9 cellular contexts compared by ENCODE assay signal in the genomic region with DNA sequence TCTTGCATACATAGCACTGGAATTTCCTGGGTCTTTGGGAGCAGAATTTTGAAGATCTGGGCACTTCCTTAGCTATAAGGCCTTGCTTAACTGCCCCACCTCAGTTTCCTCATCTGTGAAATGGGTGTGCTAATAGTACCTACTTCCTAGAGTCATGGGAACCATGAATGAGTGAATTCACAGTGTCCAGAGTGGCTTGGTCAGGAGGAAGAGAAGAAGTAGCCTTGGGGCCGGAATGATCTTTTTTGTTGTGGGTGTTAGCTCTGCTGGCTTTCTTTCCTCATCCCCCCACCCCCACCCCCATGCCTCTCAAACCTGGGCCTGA. TPM values are rescaled to one million over a fixed set of nuclear protein-coding genes. Genes with fewer than 3 reads are reported as not detected.
DNase-seq lines count a peak whose midpoint lies in the region; ATAC-seq, FAIRE-seq and TF ChIP-seq lines count a peak whose summit lies in the region.
"Had no signal": no experiment of that assay in that cellular context is flagged by ENCODE, and none has a peak within 500 bp of the region (broad histone marks: within the 10 kb centered on the region; RNA-seq: fewer than 3 reads in every experiment).

No MANE protein-coding gene starts in this region.

- DNase-seq in A549 (ENCODE audit: low read depth in 1 of 2, low spot score in 1 of 2) (no peak), lung (ENCODE audit: low spot score) (no peak), NCI-H1092 treated with DMSO at 0.1 percent for 48 hours (lab: John Stamatoyannopoulos, UW) (no peak), glomerular visceral epithelial cell (ENCODE audit: extremely low spot score) (no peak)
- no peak for DNase-seq in activated naive CD8-positive, alpha-beta T cell treated with anti-CD3 and anti-CD28 coated beads for 36 hours
- no peak for DNase-seq in stimulated activated CD4-positive, alpha-beta T cell treated with anti-CD3 and anti-CD28 coated beads, Interleukin-2, amount 100 ng/mL, for 24 hours

- peak overlapping the region; percentile 93 for H3K27ac Mint-ChIP-seq in activated naive CD8-positive, alpha-beta T cell treated with anti-CD3 and anti-CD28 coated beads for 36 hours
- H3K27ac Mint-ChIP-seq: mesothelial cell of epicardium had no signal

- no peak for TF ChIP-seq POLR2A in A549 (IDR thresholded peaks at IDR 0.05; ENCODE audit: low read length)

- no peaks in the 10 kb centered on the region for H3K36me3 ChIP-seq in lung (ENCODE audit: control insufficient read depth in 2 of 2, insufficient read depth in 2 of 2, low read length in 2 of 2)

- H3K4me1 Mint-ChIP-seq in activated naive CD8-positive, alpha-beta T cell treated with anti-CD3 and anti-CD28 coated beads for 36 hours: peaks cover 64% of the 10 kb centered on the region

- no peak overlapping the region for H3K27ac ChIP-seq in A549
- peak overlapping the region; percentile 34 to 90 for H3K27ac ChIP-seq in lung (ENCODE audit: low read depth in 1 of 2, low read length in 1 of 2)

- no peaks in the 10 kb centered on the region for H3K27me3 ChIP-seq in lung (ENCODE audit: control insufficient read depth, insufficient read depth)

- TF ChIP-seq RAD21 in A549 (conservative IDR thresholded peaks at IDR 0.05 in 1 of 2, IDR thresholded peaks at IDR 0.05 in 1 of 2): no peak

- no peaks in the 10 kb centered on the region for H3K9me3 ChIP-seq in A549
- H3K9me3 ChIP-seq in lung (ENCODE audit: control insufficient read depth in 2 of 2, insufficient read depth in 1 of 2, low read length in 1 of 2): no peaks in the 10 kb centered on the region

- POLR2A ChIA-PET in A549 (lab: Yijun Ruan, JAX): interaction anchor here (0.8 kb wide), 1 partner anchor 278 kb away, joined by 3 read pairs; the partner anchor contains the start of genes ACAD10 and BRAP

- H3K4me2 ChIP-seq in A549: no peak overlapping the region

- TF ChIP-seq CTCF in A549 (IDR thresholded peaks at IDR 0.05) (no peak), GM12875 (IDR thresholded peaks at IDR 0.05; ENCODE audit: borderline replicate concordance, insufficient read depth, low read depth, low read length) (no peak), lung (IDR thresholded peaks at IDR 0.05; ENCODE audit: control extremely low read depth, extremely low read depth) (no peak)

- CTCF ChIA-PET in A549 (lab: Yijun Ruan, JAX): interaction anchor here (8.6 kb wide), 1 partner anchor 11 kb away, joined by 103 read pairs; no protein-coding TSS in a partner anchor

- H3K4me3 Mint-ChIP-seq in activated naive CD8-positive, alpha-beta T cell treated with anti-CD3 and anti-CD28 coated beads for 36 hours: peak overlapping the region; percentile 97
- H3K4me3 Mint-ChIP-seq: mesothelial cell of epicardium had no signal

- no peaks in the 10 kb centered on the region for H3K27me3 Mint-ChIP-seq in activated naive CD8-positive, alpha-beta T cell treated with anti-CD3 and anti-CD28 coated beads for 36 hours

- no peak for TF ChIP-seq EP300 in A549 (IDR thresholded peaks at IDR 0.05)

- H3K4me1 ChIP-seq in A549 (peaks cover 34% of the 10 kb centered on the region), lung (ENCODE audit: control insufficient read depth in 2 of 2, insufficient read depth in 2 of 2, low read length in 2 of 2) (peaks cover 25 to 36% of the 10 kb centered on the region in 2 donors)

- no peak overlapping the region for H3K4me3 ChIP-seq in A549
- H3K4me3 ChIP-seq in GM12875 (ENCODE audit: low read depth, low read length): peak overlapping the region; percentile 95
- H3K4me3 ChIP-seq in lung: peak overlapping the region; percentile 95

- ATAC-seq in A549 (no peak), lung (ENCODE audit: insufficient read depth, low FRiP score) (no peak), HG03025 (IDR thresholded peaks at IDR 0.05; ENCODE audit: low FRiP score, unreplicated experiment) (no peak)

- 95% methylated on average over 1 of the region's 1 CpG for WGBS in A549 (ENCODE audit: missing lambda C conversion rate)
- WGBS in lung, 2 donors: 65 to 70% methylated on average over 1 of the region's 1 CpG

- peaks cover 41% of the 10 kb centered on the region for H3K36me3 Mint-ChIP-seq in activated naive CD8-positive, alpha-beta T cell treated with anti-CD3 and anti-CD28 coated beads for 36 hours
- H3K36me3 Mint-ChIP-seq: mesothelial cell of epicardium had no signal

- no peaks in the 10 kb centered on the region for H3K9me3 Mint-ChIP-seq in activated naive CD8-positive, alpha-beta T cell treated with anti-CD3 and anti-CD28 coated beads for 36 hours
- H3K9me3 Mint-ChIP-seq: mesothelial cell of epicardium had no signal

- FAIRE-seq in A549 (lab: Jason Lieb, UNC): no peak

TF ChIP-seq in A549, 52 proteins besides CTCF, POLR2A, EP300 and RAD21:
- TF ChIP-seq KDM1A (IDR thresholded peaks at IDR 0.05; ENCODE audit: low read depth) (peak; percentile 94), HDAC2 (IDR thresholded peaks at IDR 0.05) (peak; percentile 86; the same call in 1 of the 2 replicates), HOXB13 (CRISPR knock-in tag; IDR thresholded peaks at IDR 0.05; ENCODE audit: low read depth) (no peak), TFCP2L1 (CRISPR knock-in tag; IDR thresholded peaks at IDR 0.05) (no peak), MAFK (IDR thresholded peaks at IDR 0.05; ENCODE audit: partially characterized antibody) (no peak), NR3C1 (IDR thresholded peaks at IDR 0.05) (no peak), SMC3 (IDR thresholded peaks at IDR 0.05) (no peak), PHF8 (IDR thresholded peaks at IDR 0.05; ENCODE audit: borderline replicate concordance, low read depth) (no peak)
TF ChIP-seq in A549: peak in this region for 2.

RNA-seq across cellular contexts. Expression of gene SH2B3, which starts 2.4 kb away (rescaled TPM):
- polyA plus RNA-seq in A549 (2011; rRNA removed) (2.3 and 2.9 TPM in 2 replicates), A549 (2017; fragmentation: RNase III; extraction: RNeasy Plus Mini Kit Qiagen cat#74134 plus additional on column Dnase treatment) (2.4 to 2.5 TPM (median 2.5 TPM) in 3 replicates), lung (10 to 100 TPM in 1 of 2 donors, 1 to 10 TPM in 1; 9.6 to 19.6 TPM)
- 2.1 and 2.8 TPM in 2 replicates for polyA plus RNA-seq in A549 (2012; cell fraction: cytosol; rRNA removed)
- polyA plus RNA-seq in A549 (2012; cell fraction: nucleus; rRNA removed): 2.5 and 2.9 TPM in 2 replicates
- polyA minus RNA-seq in A549 (2011; rRNA and poly(A)+ RNA removed): 2.5 and 2.6 TPM in 2 replicates
- 10 to 100 TPM; 58.5 to 59.4 TPM for total RNA-seq in activated naive CD8-positive, alpha-beta T cell treated with anti-CD3 and anti-CD28 coated beads for 36 hours
- 10 to 100 TPM; 16.2 to 46.0 TPM for total RNA-seq in lung

RNA-seq across cellular contexts. Expression of gene PHETA1, which starts 39.2 kb away (rescaled TPM):
- polyA plus RNA-seq in A549 (2011; rRNA removed) (2.9 and 3.0 TPM in 2 replicates), A549 (2017; fragmentation: RNase III; extraction: RNeasy Plus Mini Kit Qiagen cat#74134 plus additional on column Dnase treatment) (5.8 to 7.3 TPM (median 7.1 TPM) in 3 replicates), lung (10 to 100 TPM; 12.1 to 14.3 TPM)
- 5.1 and 7.4 TPM in 2 replicates for polyA plus RNA-seq in A549 (2012; cell fraction: cytosol; rRNA removed)
- 11.4 and 15.4 TPM in 2 replicates for polyA plus RNA-seq in A549 (2012; cell fraction: nucleus; rRNA removed)
- polyA minus RNA-seq in A549 (2011; rRNA and poly(A)+ RNA removed): 1.6 and 2.4 TPM in 2 replicates
- 1 to 10 TPM; 2.0 to 2.4 TPM for total RNA-seq in activated naive CD8-positive, alpha-beta T cell treated with anti-CD3 and anti-CD28 coated beads for 36 hours
- 10 to 100 TPM in 1 of 2 donors, 1 to 10 TPM in 1; 3.1 to 15.4 TPM for total RNA-seq in lung

Comparison
In these comparisons a context has a peak if more than half of its experiments do, and no peak if none do; other contexts are left out.
1. H3K27ac ChIP-seq: peak in lung (2 of 2); none in A549 (0 of 2).